ENCODE assay signal across 8 cellular contexts in genomic region chr19:36772341-36773222, GRCh38. TPM values are rescaled to one million over a fixed set of nuclear protein-coding genes. Genes with fewer than 3 reads are reported as not detected.
DNase-seq lines count a peak whose midpoint lies in the region; ATAC-seq and TF ChIP-seq lines count a peak whose summit lies in the region.

Gene ZNF850 (minus strand): TSS chr19:36772807. CDS start chr19:36762606, 10,201 bp downstream.

- peak within 1 kb of the TSS; percentile 58 to 84 for H3K4me3 ChIP-seq in left lung

- CTCF ChIA-PET in activated CD4-positive, alpha-beta T cell treated with anti-CD3 and anti-CD28 coated beads, Interleukin-2, amount 10 ng/mL, durations not matched to agents 7 days and 5 days (lab: Charles Lee), result interaction anchor here (0.6 to 1.6 kb wide), 6 partner anchors 21 to 644 kb away, joined by 3 to 4 read pairs (median 3); partner anchors contain the start of genes ZNF146 and ZNF565

- TF ChIP-seq CTCF in left lung (IDR thresholded peaks at IDR 0.05), result no peak

- H3K4me1 Mint-ChIP-seq in activated CD4-positive, alpha-beta T cell treated with anti-CD3 and anti-CD28 coated beads, Interleukin-2, amount 10 ng/mL, durations not matched to agents 7 days and 5 days, result peaks cover 28% of the 10 kb centered on the region
- H3K4me1 Mint-ChIP-seq in dendritic cell treated with granulocyte-macrophage colony-stimulating factor and Interleukin-4, amounts not matched to agents 40 ng/mL and 50 ng/mL, for 4 days (ENCODE audit: low read depth), result peaks cover 26% of the 10 kb centered on the region

- peaks cover 41% of the 10 kb centered on the region for H3K36me3 Mint-ChIP-seq in activated CD4-positive, alpha-beta T cell treated with anti-CD3 and anti-CD28 coated beads, Interleukin-2, amount 10 ng/mL, durations not matched to agents 7 days and 5 days (ENCODE audit: low read depth)
- peaks cover 41% of the 10 kb centered on the region for H3K36me3 Mint-ChIP-seq in dendritic cell treated with granulocyte-macrophage colony-stimulating factor and Interleukin-4, amounts not matched to agents 40 ng/mL and 50 ng/mL, for 4 days (ENCODE audit: low read depth)

- peak; percentile 89 to 93 for DNase-seq in AML-193 (lab: John Stamatoyannopoulos, UW)
- DNase-seq in NCI-H510A (lab: John Stamatoyannopoulos, UW), result peak; percentile 91
- peak; percentile 97 for DNase-seq in activated CD4-positive, alpha-beta T cell treated with anti-CD3 and anti-CD28 coated beads, Interleukin-2, amount 10 ng/mL, durations not matched to agents 7 days and 5 days
- peak; percentile 95 to 97 for DNase-seq in left lung
- peak; percentile 92 for DNase-seq in stimulated activated CD4-positive, alpha-beta T cell treated with anti-CD3 and anti-CD28 coated beads, Interleukin-2, amount 100 ng/mL, for 4 hours (ENCODE audit: low read depth)

- peak within 1 kb of the TSS; percentile 62 to 75 for H3K27ac ChIP-seq in left lung

- TF ChIP-seq POLR2A in GM19099 (IDR thresholded peaks at IDR 0.05; ENCODE audit: extremely low read depth, insufficient read length, low read depth), result peak; percentile 60

- peak within 1 kb of the TSS; percentile 94 for H3K27ac Mint-ChIP-seq in activated CD4-positive, alpha-beta T cell treated with anti-CD3 and anti-CD28 coated beads, Interleukin-2, amount 10 ng/mL, durations not matched to agents 7 days and 5 days
- peak within 1 kb of the TSS; percentile 89 for H3K27ac Mint-ChIP-seq in dendritic cell treated with granulocyte-macrophage colony-stimulating factor and Interleukin-4, amounts not matched to agents 40 ng/mL and 50 ng/mL, for 4 days

- H3K9me3 Mint-ChIP-seq in activated CD4-positive, alpha-beta T cell treated with anti-CD3 and anti-CD28 coated beads, Interleukin-2, amount 10 ng/mL, durations not matched to agents 7 days and 5 days, result peaks cover 37% of the 10 kb centered on the region
- H3K9me3 Mint-ChIP-seq in dendritic cell treated with granulocyte-macrophage colony-stimulating factor and Interleukin-4, amounts not matched to agents 40 ng/mL and 50 ng/mL, for 4 days, result peaks cover 81% of the 10 kb centered on the region

- ATAC-seq in HG03378 (IDR thresholded peaks at IDR 0.05; ENCODE audit: unreplicated experiment), result peak; percentile 89
- ATAC-seq in left lung, result peak; percentile 98

- peaks cover 4 to 14% of the 10 kb centered on the region in 2 donors for H3K4me1 ChIP-seq in left lung

- peak within 1 kb of the TSS; percentile 98 for H3K4me3 Mint-ChIP-seq in activated CD4-positive, alpha-beta T cell treated with anti-CD3 and anti-CD28 coated beads, Interleukin-2, amount 10 ng/mL, durations not matched to agents 7 days and 5 days
- peak within 1 kb of the TSS; percentile 86 for H3K4me3 Mint-ChIP-seq in dendritic cell treated with granulocyte-macrophage colony-stimulating factor and Interleukin-4, amounts not matched to agents 40 ng/mL and 50 ng/mL, for 4 days

- H3K27me3 Mint-ChIP-seq in activated CD4-positive, alpha-beta T cell treated with anti-CD3 and anti-CD28 coated beads, Interleukin-2, amount 10 ng/mL, durations not matched to agents 7 days and 5 days, result no peaks in the 10 kb centered on the region
- H3K27me3 Mint-ChIP-seq in dendritic cell treated with granulocyte-macrophage colony-stimulating factor and Interleukin-4, amounts not matched to agents 40 ng/mL and 50 ng/mL, for 4 days, result no peaks in the 10 kb centered on the region

- H3K9me3 ChIP-seq in left lung, result peaks cover 0 to 73% of the 10 kb centered on the region in 2 donors

- no peaks in the 10 kb centered on the region for H3K36me3 ChIP-seq in left lung

- intact Hi-C loops in dendritic cell treated with granulocyte-macrophage colony-stimulating factor and Interleukin-4, amounts not matched to agents 40 ng/mL and 50 ng/mL, for 4 days (cut with micrococcal nuclease), result loop anchor here (1.0 to 2.0 kb wide), 4 partner anchors 24 to 199 kb away; partner anchors contain the start of genes ZNF345, ZNF461 and ZNF529
- intact Hi-C loops in left lung (cut with DNase I), result no loop called here

- POLR2A ChIA-PET in activated CD4-positive, alpha-beta T cell treated with anti-CD3 and anti-CD28 coated beads, Interleukin-2, amount 10 ng/mL, durations not matched to agents 7 days and 5 days (lab: Charles Lee), result interaction anchor here (1.0 kb wide), 1 partner anchor 168 kb away, joined by 3 read pairs; the partner anchor contains the start of gene ZNF382

- H3K27me3 ChIP-seq in left lung, result peaks cover 0 to 6% of the 10 kb centered on the region in 2 donors

RNA-seq across cellular contexts. Expression of gene ZNF850, which starts in this region (rescaled TPM):
- total RNA-seq in activated CD4-positive, alpha-beta T cell treated with anti-CD3 and anti-CD28 coated beads, Interleukin-2, amount 10 ng/mL, durations not matched to agents 7 days and 5 days, result 1 to 10 TPM; 7.4 to 9.3 TPM
- 1 to 10 TPM; 3.3 to 4.1 TPM for total RNA-seq in left lung

Comparison
In these comparisons a context has a peak if more than half of its experiments do, and no peak if none do; other contexts are left out.
1. Peak in every context shown above with its lines: DNase-seq, ATAC-seq, H3K4me3 ChIP-seq and H3K27ac ChIP-seq.